Comparison of ENCODE assay signal across 8 cellular contexts in the genomic region with DNA sequence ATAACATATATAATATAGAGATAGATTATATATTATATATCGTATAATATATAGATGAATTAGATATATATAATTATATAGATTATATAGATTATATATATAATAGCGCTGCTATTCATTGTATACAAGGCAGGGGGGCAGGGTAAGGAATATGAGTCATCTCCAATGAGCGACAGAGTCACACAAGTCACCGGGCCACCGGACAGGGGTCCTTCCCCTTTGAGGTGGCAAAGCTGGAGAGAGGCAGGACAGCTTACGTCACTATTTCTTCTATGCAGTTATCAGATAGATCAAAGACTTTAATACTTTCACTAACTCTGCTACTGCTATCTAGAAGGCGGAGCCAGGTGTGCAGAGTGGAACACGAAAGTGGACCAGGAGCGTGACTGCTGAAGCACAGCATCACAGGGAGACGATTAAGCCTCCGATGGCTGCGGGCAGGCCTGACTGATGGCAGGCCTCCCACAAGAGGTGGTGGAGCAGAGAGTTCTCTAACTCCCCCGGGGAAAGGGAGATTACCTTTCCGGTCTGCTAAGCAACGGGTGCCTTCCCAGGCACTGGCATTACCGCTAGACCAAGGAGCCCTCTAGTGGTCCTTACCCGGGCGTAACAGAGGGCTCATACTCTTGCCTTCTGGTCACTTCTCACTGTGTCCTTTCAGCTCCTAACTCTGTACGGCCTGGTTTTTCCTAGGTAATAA.
A peak's percentile ranks its signal among the peaks of the same experiment; 100 is the strongest.
DNase-seq lines count a peak whose midpoint lies in the region; ATAC-seq and TF ChIP-seq lines count a peak whose summit lies in the region.

No MANE protein-coding gene starts in this region.

- CTCF ChIA-PET in activated B cell treated with CpG ODN at 0.5 μM for 24 hours (lab: Charles Lee), result no interaction called here

- 39 to 55% (median 48%) methylated on average over 19 of the region's 19 CpGs for WGBS in spleen, 5 donors

- POLR2A ChIA-PET in activated B cell treated with CpG ODN at 0.5 μM for 24 hours (lab: Charles Lee), result no interaction called here

- H3K27me3 ChIP-seq in uterus (no peaks in the 10 kb centered on the region), spleen (replicated peaks in 1 of 7) (no peaks in the 10 kb centered on the region)

- H3K27ac ChIP-seq in uterus, result no peak overlapping the region
- H3K27ac ChIP-seq in spleen, result no peak overlapping the region

- TF ChIP-seq CTCF in activated B cell treated with CpG ODN at 0.5 μM for 24 hours (IDR thresholded peaks at IDR 0.05), result no peak
- TF ChIP-seq CTCF in type B pancreatic cell (conservative IDR thresholded peaks at IDR 0.05), result peak; percentile 70
- TF ChIP-seq CTCF in uterus (IDR thresholded peaks at IDR 0.05), result no peak
- TF ChIP-seq CTCF in spleen (IDR thresholded peaks at IDR 0.05 in 8 of 11, conservative IDR thresholded peaks at IDR 0.05 in 3 of 11), result no peak

- TF ChIP-seq POLR2A in uterus (IDR thresholded peaks at IDR 0.05) (no peak), spleen (IDR thresholded peaks at IDR 0.05) (no peak)

- H3K36me3 Mint-ChIP-seq in activated B cell treated with CpG ODN at 0.5 μM for 24 hours (ENCODE audit: low read depth), result no peaks in the 10 kb centered on the region
- H3K36me3 Mint-ChIP-seq in type B pancreatic cell, result no peaks in the 10 kb centered on the region

- H3K27ac Mint-ChIP-seq in activated B cell treated with CpG ODN at 0.5 μM for 24 hours (no peak overlapping the region), type B pancreatic cell (no peak overlapping the region)

- H3K9me3 ChIP-seq in uterus (no peaks in the 10 kb centered on the region), spleen (peaks cover 0 to 2% (median 0%) of the 10 kb centered on the region in 8 donors)

- no peaks in the 10 kb centered on the region for H3K4me1 ChIP-seq in uterus
- H3K4me1 ChIP-seq in spleen, result no peaks in the 10 kb centered on the region

- H3K36me3 ChIP-seq in uterus (no peaks in the 10 kb centered on the region), spleen (no peaks in the 10 kb centered on the region)

- H3K27me3 Mint-ChIP-seq in activated B cell treated with CpG ODN at 0.5 μM for 24 hours (no peaks in the 10 kb centered on the region), type B pancreatic cell (no peaks in the 10 kb centered on the region)

- H3K9me3 Mint-ChIP-seq in activated B cell treated with CpG ODN at 0.5 μM for 24 hours, result no peaks in the 10 kb centered on the region
- H3K9me3 Mint-ChIP-seq in type B pancreatic cell, result no peaks in the 10 kb centered on the region

- H3K4me3 Mint-ChIP-seq in activated B cell treated with CpG ODN at 0.5 μM for 24 hours (no peak overlapping the region), type B pancreatic cell (peak overlapping the region; percentile 55)

- H3K4me3 ChIP-seq in uterus (no peak overlapping the region), spleen (peak overlapping the region in 1 of 8 donors; percentile 7)

- intact Hi-C loops in Right ventricle myocardium inferior (cut with DNase I) (no loop called here), cardiac septum (cut with DNase I) (no loop called here), activated B cell treated with CpG ODN at 0.5 μM for 24 hours (cut with micrococcal nuclease) (no loop called here), uterus (cut with DNase I; ENCODE audit: low total_unique reads) (no loop called here), spleen (cut with DNase I; ENCODE audit: low total_unique reads) (no loop called here)

- no peak for ATAC-seq in Right ventricle myocardium inferior
- peak; percentile 69 for ATAC-seq in HG03175 (IDR thresholded peaks at IDR 0.05; ENCODE audit: unreplicated experiment)
- peak; percentile 67 for ATAC-seq in activated B cell treated with CpG ODN at 0.5 μM for 24 hours (ENCODE audit: low read depth)

- H3K4me1 Mint-ChIP-seq in activated B cell treated with CpG ODN at 0.5 μM for 24 hours, result no peaks in the 10 kb centered on the region
- no peaks in the 10 kb centered on the region for H3K4me1 Mint-ChIP-seq in type B pancreatic cell (ENCODE audit: unreplicated experiment)

- DNase-seq in Right ventricle myocardium inferior (ENCODE audit: missing footprints), result peak; percentile 43
- DNase-seq in cardiac septum (ENCODE audit: low spot score), result no peak
- DNase-seq in activated B cell treated with CpG ODN at 0.5 μM for 24 hours, result no peak
- no peak for DNase-seq in type B pancreatic cell (ENCODE audit: extremely low spot score, unreplicated experiment)
- DNase-seq in uterus, result no peak
- no peak for DNase-seq in NCI-H1930 (lab: John Stamatoyannopoulos, UW)
- no peak for DNase-seq in spleen
